9 cellular contexts compared by ENCODE assay signal in genomic region chr2:137963535-137964065, GRCh38. TPM values are rescaled to one million over a fixed set of nuclear protein-coding genes. Genes with fewer than 3 reads are reported as not detected.
DNase-seq lines count a peak whose midpoint lies in the region; ATAC-seq and TF ChIP-seq lines count a peak whose summit lies in the region.
"Had no signal": no experiment of that assay in that cellular context is flagged by ENCODE, and none has a peak within 500 bp of the region (broad histone marks: within the 10 kb centered on the region; RNA-seq: fewer than 3 reads in every experiment).

No MANE protein-coding gene starts in this region.

- intact Hi-C loops in PC-9 (cut with micrococcal nuclease; ENCODE audit: unreplicated experiment) (loop anchor here (5.0 kb wide), 2 partner anchors 36 to 539 kb away; partner anchors contain the start of gene SPOPL), mucosa of descending colon (cut with DNase I, micrococcal nuclease) (no loop called here), thyroid gland (cut with DNase I) (no loop called here)
- intact Hi-C loops in CD8-positive, alpha-beta T cell (cut with DNase I, micrococcal nuclease), result no loop called here

- H3K4me1 Mint-ChIP-seq in endothelial cell (ENCODE audit: unreplicated experiment), result peaks cover 22% of the 10 kb centered on the region
- H3K4me1 Mint-ChIP-seq in CD8-positive, alpha-beta T cell (ENCODE audit: low read depth), result no peaks in the 10 kb centered on the region

- H3K27me3 ChIP-seq in PC-9 (ENCODE audit: insufficient read depth, low read depth), result no peaks in the 10 kb centered on the region
- H3K27me3 ChIP-seq in thyroid gland, result no peaks in the 10 kb centered on the region
- H3K27me3 ChIP-seq in CD8-positive, alpha-beta T cell (ENCODE audit: insufficient read depth, low read length), result no peaks in the 10 kb centered on the region

- no peaks in the 10 kb centered on the region for H3K9me2 ChIP-seq in PC-9 (ENCODE audit: insufficient read depth)

- H3F3A ChIP-seq in PC-9 (ENCODE audit: insufficient read depth, low read depth), result peaks cover 18% of the 10 kb centered on the region; the same call in 1 of the 2 replicates

- H3K9me3 Mint-ChIP-seq in endothelial cell (ENCODE audit: unreplicated experiment), result no peaks in the 10 kb centered on the region
- no peaks in the 10 kb centered on the region for H3K9me3 Mint-ChIP-seq in CD8-positive, alpha-beta T cell

- peaks cover 2% of the 10 kb centered on the region for H3K27me3 Mint-ChIP-seq in endothelial cell (ENCODE audit: unreplicated experiment)
- H3K27me3 Mint-ChIP-seq in CD8-positive, alpha-beta T cell (ENCODE audit: low read depth), result no peaks in the 10 kb centered on the region

- peak overlapping the region; percentile 87 for H2AFZ ChIP-seq in PC-9

- 0 out of 2 replicates have a peak, but pooled peaks cover 4% of the 10 kb centered on the region for H3K9me3 ChIP-seq in PC-9 (ENCODE audit: insufficient read depth, low read depth)
- H3K9me3 ChIP-seq in mucosa of descending colon, result no peaks in the 10 kb centered on the region
- H3K9me3 ChIP-seq in thyroid gland, result no peaks in the 10 kb centered on the region
- no peaks in the 10 kb centered on the region for H3K9me3 ChIP-seq in CD8-positive, alpha-beta T cell (ENCODE audit: low read length)

- WGBS in thyroid gland, 2 donors, result 65 to 66% methylated on average over 9 of the region's 9 CpGs

- no peak for TF ChIP-seq CTCF in PC-9 (conservative IDR thresholded peaks at IDR 0.05)
- no peak for TF ChIP-seq CTCF in endothelial cell (IDR thresholded peaks at IDR 0.05; ENCODE audit: unreplicated experiment)
- TF ChIP-seq CTCF in mucosa of descending colon (IDR thresholded peaks at IDR 0.05), result no peak
- TF ChIP-seq CTCF in thyroid gland (IDR thresholded peaks at IDR 0.05), result no peak
- TF ChIP-seq CTCF in CD8-positive, alpha-beta T cell (IDR thresholded peaks at IDR 0.05), result no peak

- H3K36me3 ChIP-seq in PC-9 (ENCODE audit: low read depth) (no peaks in the 10 kb centered on the region), mucosa of descending colon (ENCODE audit: low read depth) (no peaks in the 10 kb centered on the region), thyroid gland (no peaks in the 10 kb centered on the region)
- H3K36me3 ChIP-seq in CD8-positive, alpha-beta T cell (ENCODE audit: insufficient read depth, low read length), result no peaks in the 10 kb centered on the region

- POLR2A ChIA-PET in PC-9 (lab: Charles Lee; ENCODE audit: unreplicated experiment), result interaction anchor here (0.6 to 0.9 kb wide), 4 partner anchors 18 to 537 kb away, joined by 3 to 14 read pairs (median 6); no protein-coding TSS in a partner anchor
- POLR2A ChIA-PET in CD8-positive, alpha-beta T cell (lab: Charles Lee), result no interaction called here

- H3K27ac Mint-ChIP-seq in endothelial cell (ENCODE audit: unreplicated experiment), result peak overlapping the region; percentile 96
- no peak overlapping the region for H3K27ac Mint-ChIP-seq in CD8-positive, alpha-beta T cell

- H3K27ac ChIP-seq in PC-9 (peak overlapping the region; percentile 85), thyroid gland (peak overlapping the region in 2 of 3 donors; percentile 69 to 85)
- no peak overlapping the region for H3K27ac ChIP-seq in CD8-positive, alpha-beta T cell (ENCODE audit: low read depth, low read length)

- no peaks in the 10 kb centered on the region for H3K36me3 Mint-ChIP-seq in endothelial cell (ENCODE audit: low read depth, unreplicated experiment)
- H3K36me3 Mint-ChIP-seq in CD8-positive, alpha-beta T cell, result no peaks in the 10 kb centered on the region

- CTCF ChIA-PET in PC-9 (lab: Charles Lee), result interaction anchor here (0.6 to 1.0 kb wide), 3 partner anchors 12 to 410 kb away, joined by 3 to 7 read pairs (median 4); no protein-coding TSS in a partner anchor
- CTCF ChIA-PET in CD8-positive, alpha-beta T cell (lab: Charles Lee), result interaction anchor here (1.0 to 1.3 kb wide), 2 partner anchors 15 to 125 kb away, joined by 3 to 4 read pairs; no protein-coding TSS in a partner anchor

- no peaks in the 10 kb centered on the region; the same call in 1 of the 2 replicates for H3K79me2 ChIP-seq in PC-9 (ENCODE audit: low read depth)

- H3K4me1 ChIP-seq in PC-9 (replicated peaks; ENCODE audit: insufficient read depth), result peaks cover 39% of the 10 kb centered on the region
- H3K4me1 ChIP-seq in mucosa of descending colon (ENCODE audit: low read depth), result peaks cover 7% of the 10 kb centered on the region
- peaks cover 6 to 7% of the 10 kb centered on the region in 2 donors for H3K4me1 ChIP-seq in thyroid gland
- H3K4me1 ChIP-seq in CD8-positive, alpha-beta T cell (ENCODE audit: insufficient read depth, low read length), result no peaks in the 10 kb centered on the region

- H3K4me3 Mint-ChIP-seq in endothelial cell (ENCODE audit: unreplicated experiment), result no peak overlapping the region
- no peak overlapping the region for H3K4me3 Mint-ChIP-seq in CD8-positive, alpha-beta T cell

- H4K20me1 ChIP-seq in PC-9 (ENCODE audit: insufficient read depth), result no peaks in the 10 kb centered on the region

- peak overlapping the region; percentile 89 for H3K4me2 ChIP-seq in PC-9

- no peak for TF ChIP-seq POLR2A in thyroid gland (IDR thresholded peaks at IDR 0.05)

- DNase-seq in PC-9 (no peak), endothelial cell (ENCODE audit: low spot score) (no peak), mucosa of descending colon (peak in 2 of 3 donors; percentile 26 to 35), thyroid gland (no peak), HCEC 1CT (no peak)
- no peak for DNase-seq in CD8-positive, alpha-beta T cell

- ATAC-seq in mucosa of descending colon (peak; percentile 35), GM18519 (IDR thresholded peaks at IDR 0.05; ENCODE audit: low FRiP score, unreplicated experiment) (no peak), HG03521 (IDR thresholded peaks at IDR 0.05; ENCODE audit: unreplicated experiment) (no peak)
- ATAC-seq in CD8-positive, alpha-beta T cell, result no peak
- ATAC-seq: activated CD4-positive, CD25-positive, alpha-beta regulatory T cell treated with anti-CD3 and anti-CD28 coated beads, Interleukin-2, amount 50 U/mL, for 24 hours had no signal

- TSS peak; percentile 69 for BruUV-seq in PC-9 (replicated peaks; lab: Mats Ljungman, UMichigan)

- H3K4me3 ChIP-seq in PC-9, result peak overlapping the region; percentile 59; the same call in 1 of the 2 replicates
- no peak overlapping the region for H3K4me3 ChIP-seq in mucosa of descending colon
- H3K4me3 ChIP-seq in thyroid gland (replicated peaks in 1 of 3), result no peak overlapping the region
- no peak overlapping the region for H3K4me3 ChIP-seq in CD8-positive, alpha-beta T cell (ENCODE audit: low read depth, low read length)

RNA-seq across cellular contexts. Expression of gene HNMT, which starts 0.7 kb away (rescaled TPM):
- total RNA-seq in PC-9 (2021), result 16.6 TPM in 2 replicates
- 4.6 TPM for total RNA-seq in endothelial cell (ENCODE audit: unreplicated experiment)
- 100 to 1,000 TPM in 1 of 3 donors, 10 to 100 TPM in 2; 42.6 to 114 (median 62.9) TPM for total RNA-seq in mucosa of descending colon
- total RNA-seq in thyroid gland, result 10 to 100 TPM; 14.4 to 48.8 (median 22.3) TPM
- not detected for total RNA-seq in CD8-positive, alpha-beta T cell

Comparison
In these comparisons a context has a peak if more than half of its experiments do, and no peak if none do; other contexts are left out.
1. DNase-seq: peak in mucosa of descending colon (2 of 3); none in PC-9 (0 of 2), endothelial cell (single experiment), thyroid gland (0 of 2), HCEC 1CT (single experiment) and CD8-positive, alpha-beta T cell (0 of 7).